In the genomic region with DNA sequence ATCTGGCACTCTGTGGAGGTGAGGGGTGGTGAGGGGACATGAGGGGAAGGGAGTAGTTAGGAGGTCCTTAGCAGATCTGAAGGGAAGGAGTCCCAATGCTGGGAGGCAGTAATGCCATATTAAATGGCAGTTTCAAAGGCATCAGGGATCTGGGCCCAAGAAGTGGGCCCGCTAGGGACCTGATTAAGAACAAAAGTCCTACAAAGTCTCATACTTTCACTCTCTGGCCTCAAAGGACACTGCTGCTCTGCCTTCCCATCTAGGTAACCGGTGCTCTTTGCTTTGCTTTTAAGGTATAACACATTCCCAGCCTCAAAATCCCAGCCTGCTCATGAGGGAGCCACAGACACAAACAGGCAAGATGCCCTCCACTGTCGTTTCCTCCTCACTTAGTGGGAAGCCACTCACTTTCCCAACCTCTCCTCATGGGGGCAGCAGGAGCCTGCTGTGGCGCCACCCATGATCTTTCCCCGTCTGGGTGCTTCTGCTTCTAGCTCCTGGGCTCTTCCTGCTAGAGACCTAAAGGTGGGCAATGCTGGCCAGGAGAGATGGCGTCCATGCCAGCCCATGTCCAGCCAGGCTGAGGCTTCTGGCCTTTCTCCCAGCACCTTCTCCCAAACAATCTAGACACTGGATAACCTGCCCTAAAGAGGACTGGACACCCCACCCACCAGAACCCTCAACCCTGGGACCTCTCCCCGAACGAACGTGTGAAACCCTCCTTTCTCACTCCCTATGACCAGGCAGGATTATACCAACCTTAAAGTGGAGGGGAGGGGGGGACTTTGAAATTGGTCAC, we compare ENCODE assay signal across 8 cellular contexts.
A peak's percentile ranks its signal among the peaks of the same experiment; 100 is the strongest.
DNase-seq lines count a peak whose midpoint lies in the region; ATAC-seq and TF ChIP-seq lines count a peak whose summit lies in the region.

No MANE protein-coding gene starts in this region.

- no peak overlapping the region for H3K4me3 ChIP-seq in gastroesophageal sphincter

- POLR2A ChIA-PET in activated CD8-positive, alpha-beta T cell treated with anti-CD3 and anti-CD28 coated beads, Interleukin-2, amount 10 ng/mL, durations not matched to agents 7 days and 5 days (lab: Charles Lee), result no interaction called here

- H3K36me3 Mint-ChIP-seq in activated CD8-positive, alpha-beta T cell treated with anti-CD3 and anti-CD28 coated beads, Interleukin-2, amount 10 ng/mL, durations not matched to agents 7 days and 5 days (ENCODE audit: low read depth), result no peaks in the 10 kb centered on the region

- H3K9me3 Mint-ChIP-seq in activated CD8-positive, alpha-beta T cell treated with anti-CD3 and anti-CD28 coated beads, Interleukin-2, amount 10 ng/mL, durations not matched to agents 7 days and 5 days (ENCODE audit: insufficient read depth), result no peaks in the 10 kb centered on the region

- TF ChIP-seq EP300 in gastroesophageal sphincter (IDR thresholded peaks at IDR 0.05), result no peak

- H3K4me3 Mint-ChIP-seq in activated CD8-positive, alpha-beta T cell treated with anti-CD3 and anti-CD28 coated beads, Interleukin-2, amount 10 ng/mL, durations not matched to agents 7 days and 5 days, result no peak overlapping the region

- no peaks in the 10 kb centered on the region for H3K36me3 ChIP-seq in gastroesophageal sphincter

- peak; percentile 58 for ATAC-seq in GM19025 (IDR thresholded peaks at IDR 0.05; ENCODE audit: low read depth, unreplicated experiment)
- ATAC-seq in HG03097 (IDR thresholded peaks at IDR 0.05; ENCODE audit: low FRiP score, unreplicated experiment), result peak; percentile 78
- ATAC-seq in activated CD8-positive, alpha-beta T cell treated with anti-CD3 and anti-CD28 coated beads, Interleukin-2, amount 10 ng/mL, durations not matched to agents 7 days and 5 days, result peak; percentile 79
- ATAC-seq in gastroesophageal sphincter, result peak; percentile 61
- ATAC-seq in omental fat pad (ENCODE audit: low FRiP score), result peak; percentile 87

- 32 to 57% methylated on average over 7 to 9 of the region's 9 CpGs for WGBS in gastroesophageal sphincter (ENCODE audit: low coverage in 1 of 2), 2 donors

- TF ChIP-seq POLR2A in gastroesophageal sphincter (IDR thresholded peaks at IDR 0.05), result no peak

- peaks cover 3% of the 10 kb centered on the region for H3K4me1 Mint-ChIP-seq in activated CD8-positive, alpha-beta T cell treated with anti-CD3 and anti-CD28 coated beads, Interleukin-2, amount 10 ng/mL, durations not matched to agents 7 days and 5 days (ENCODE audit: low read depth)

- H3K27me3 Mint-ChIP-seq in activated CD8-positive, alpha-beta T cell treated with anti-CD3 and anti-CD28 coated beads, Interleukin-2, amount 10 ng/mL, durations not matched to agents 7 days and 5 days (ENCODE audit: low read depth), result peaks cover 6% of the 10 kb centered on the region

- no peaks in the 10 kb centered on the region for H3K27me3 ChIP-seq in gastroesophageal sphincter

- H3K27ac ChIP-seq in gastroesophageal sphincter, result no peak overlapping the region

- peaks cover 0 to 8% (median 0%) of the 10 kb centered on the region in 3 donors for H3K4me1 ChIP-seq in gastroesophageal sphincter

- H3K9me3 ChIP-seq in gastroesophageal sphincter, result no peaks in the 10 kb centered on the region

- H3K27ac Mint-ChIP-seq in activated CD8-positive, alpha-beta T cell treated with anti-CD3 and anti-CD28 coated beads, Interleukin-2, amount 10 ng/mL, durations not matched to agents 7 days and 5 days, result no peak overlapping the region

- CTCF ChIA-PET in activated CD8-positive, alpha-beta T cell treated with anti-CD3 and anti-CD28 coated beads, Interleukin-2, amount 10 ng/mL, durations not matched to agents 7 days and 5 days (lab: Charles Lee), result interaction anchor here (0.5 to 2.4 kb wide), 11 partner anchors 11 to 582 kb away, joined by 3 to 18 read pairs (median 3); no protein-coding TSS in a partner anchor

- peak; percentile 84 for DNase-seq in D341Med (ENCODE audit: low spot score)
- DNase-seq in NCI-H2227 (lab: John Stamatoyannopoulos, UW; ENCODE audit: unreplicated experiment), result peak; percentile 42
- DNase-seq in activated CD8-positive, alpha-beta T cell treated with anti-CD3 and anti-CD28 coated beads, Interleukin-2, amount 10 ng/mL, durations not matched to agents 7 days and 5 days, result peak; percentile 54
- no peak for DNase-seq in omental fat pad (ENCODE audit: low spot score)
- DNase-seq in cortex of kidney (lab: John Stamatoyannopoulos, UW), result no peak

- TF ChIP-seq CTCF in gastroesophageal sphincter (IDR thresholded peaks at IDR 0.05) (peak; percentile 12 to 62 (median 49)), omental fat pad (IDR thresholded peaks at IDR 0.05) (no peak)

Comparison
In these comparisons a context has a peak if more than half of its experiments do, and no peak if none do; other contexts are left out.
1. DNase-seq: peak in D341Med (single experiment), NCI-H2227 (single experiment) and activated CD8-positive, alpha-beta T cell treated with anti-CD3 and anti-CD28 coated beads, Interleukin-2, amount 10 ng/mL, durations not matched to agents 7 days and 5 days (single experiment); none in omental fat pad (single experiment) and cortex of kidney (single experiment).
2. CTCF ChIP-seq: peak in gastroesophageal sphincter (4 of 4); none in omental fat pad (0 of 3).
3. Peak in every context shown above with its lines, with median percentiles within 50 percentile points of each other: ATAC-seq.